8 cellular contexts compared by ENCODE assay signal in the genomic region with DNA sequence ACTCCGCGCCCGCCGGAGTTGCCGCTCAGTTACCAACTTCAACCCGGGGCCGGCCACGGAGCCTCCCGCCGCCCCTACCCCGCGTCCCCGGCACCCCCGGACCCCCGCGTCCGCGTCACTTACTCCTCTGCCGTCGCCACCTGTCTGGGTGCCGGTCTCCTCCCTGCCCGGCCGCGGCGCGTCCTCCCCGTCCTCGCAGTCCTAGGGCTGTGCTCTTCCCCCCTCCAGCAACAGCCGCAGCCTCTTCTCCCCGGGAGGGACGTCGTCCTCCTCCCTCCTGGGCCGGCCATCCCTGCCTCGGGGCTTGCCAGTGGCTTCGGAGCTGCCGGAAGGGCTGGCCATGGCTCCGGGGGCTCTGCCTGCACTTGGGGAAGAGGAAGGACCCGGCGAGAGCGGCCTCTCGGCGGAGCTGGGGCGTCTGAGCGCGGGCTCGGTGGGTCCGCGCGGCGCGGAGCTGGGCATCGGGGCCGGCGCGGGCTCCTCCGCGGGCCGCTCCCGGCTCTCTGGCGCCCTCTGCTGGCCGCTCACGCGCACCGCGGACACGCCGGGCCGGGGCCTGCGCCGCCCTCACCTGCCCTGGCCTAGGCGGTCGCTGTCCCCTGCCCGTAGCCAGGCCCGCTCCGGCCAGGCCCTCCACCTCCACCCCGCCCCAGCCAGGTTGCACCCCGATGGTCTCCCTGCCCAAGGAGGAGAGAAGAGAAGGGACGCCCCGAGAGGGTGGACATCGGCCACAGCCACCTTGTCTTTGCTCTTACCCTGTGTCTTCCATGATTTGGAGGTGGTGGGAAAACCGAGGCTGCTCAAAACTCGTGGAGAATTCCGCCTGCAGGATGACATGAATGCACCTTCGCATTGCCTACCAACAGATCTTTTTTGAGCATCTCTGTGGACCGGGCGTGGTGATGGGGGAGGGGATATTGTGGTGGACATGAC. TPM values are rescaled to one million over a fixed set of nuclear protein-coding genes. Genes with fewer than 3 reads are reported as not detected.
DNase-seq lines count a peak whose midpoint lies in the region; TF ChIP-seq lines count a peak whose summit lies in the region.
"Not testable (repeated sequence)": the region's sequence is repeated elsewhere in the genome, so short reads cannot be mapped to it uniquely, and the experiment has no call there.

No MANE protein-coding gene starts in this region.

- H3K4ac ChIP-seq in mesenchymal stem cell (ENCODE audit: low read depth in 1 of 2, low read length in 2 of 2): not testable (repeated sequence)

- not testable (repeated sequence) for H3K9me3 ChIP-seq in mesenchymal stem cell (ENCODE audit: control insufficient read depth, low read length)

- H3K23ac ChIP-seq in mesenchymal stem cell (ENCODE audit: low read length in 2 of 2): not testable (repeated sequence)

- H2BK12ac ChIP-seq in mesenchymal stem cell (ENCODE audit: low read length in 2 of 2): not testable (repeated sequence)

- not testable (repeated sequence) for H2AK5ac ChIP-seq in mesenchymal stem cell (ENCODE audit: low read length, severe bottlenecking)

- not testable (repeated sequence) for H3K27ac ChIP-seq in 22Rv1; mesenchymal stem cell (ENCODE audit: low read length, poor library complexity, severe bottlenecking)

- H3K79me1 ChIP-seq in mesenchymal stem cell (replicated peaks; ENCODE audit: low read length, poor library complexity, severe bottlenecking): not testable (repeated sequence)

- not testable (repeated sequence) for H2AFZ ChIP-seq in mesenchymal stem cell (ENCODE audit: low read depth, low read length)

- not testable (repeated sequence) for H2BK5ac ChIP-seq in mesenchymal stem cell (ENCODE audit: low read depth, low read length, poor library complexity, severe bottlenecking)

- 9% methylated on average over 29 of the region's 86 CpGs for WGBS in mesenchymal stem cell

- peak overlapping the region; percentile 49 for H3K9ac ChIP-seq in mesenchymal stem cell (ENCODE audit: low read length)

- H4K91ac ChIP-seq in mesenchymal stem cell (ENCODE audit: low read length): not testable (repeated sequence)

- not testable (repeated sequence) for H2BK15ac ChIP-seq in mesenchymal stem cell (ENCODE audit: low read depth, poor library complexity, severe bottlenecking)

- not testable (repeated sequence) for H3K14ac ChIP-seq in mesenchymal stem cell (ENCODE audit: low read length in 2 of 2)

- not testable (repeated sequence) for H2BK120ac ChIP-seq in mesenchymal stem cell (ENCODE audit: low read depth, low read length)

- H3K4me1 ChIP-seq in mesenchymal stem cell (ENCODE audit: control insufficient read depth, insufficient read depth, low read depth, low read length): not testable (repeated sequence)

- H3K36me3 ChIP-seq in mesenchymal stem cell (ENCODE audit: control insufficient read depth in 1 of 2, insufficient read depth in 2 of 2, low read depth in 1 of 2, low read length in 2 of 2): not testable (repeated sequence)

- not testable (repeated sequence) for H3K4me3 ChIP-seq in GM12865 (ENCODE audit: low read depth, low read length)
- peak overlapping the region; percentile 15 for H3K4me3 ChIP-seq in fibroblast of mammary gland (ENCODE audit: control insufficient read depth, low read depth, low read length)
- H3K4me3 ChIP-seq in mesenchymal stem cell (ENCODE audit: insufficient read depth in 1 of 2, low read depth in 1 of 2, low read length in 2 of 2): peak overlapping the region; percentile 46 to 68

- H3K18ac ChIP-seq in mesenchymal stem cell (ENCODE audit: low read depth in 1 of 2, low read length in 2 of 2): not testable (repeated sequence)

- DNase-seq in GM12865 (ENCODE audit: low read depth): peak; percentile 34
- DNase-seq in NCI-H1417 (lab: John Stamatoyannopoulos, UW): peak; percentile 57 to 81 (median 78)
- DNase-seq in T-helper 22 cell (ENCODE audit: low read depth): peak; percentile 19
- peak; percentile 20 to 69 (median 50) for DNase-seq in activated naive CD4-positive, alpha-beta T cell (lab: John Stamatoyannopoulos, UW)
- DNase-seq in fibroblast of mammary gland (ENCODE audit: low read depth): peak; percentile 3
- DNase-seq in mesenchymal stem cell: peak; percentile 30
- DNase-seq in stimulated activated CD4-positive, alpha-beta T cell treated with anti-CD3 and anti-CD28 coated beads, Interleukin-1b, Interleukin-23, amount 100 ng/mL, for 48 hours: peak; percentile 49

- H3K4me2 ChIP-seq in mesenchymal stem cell (ENCODE audit: low read length, poor library complexity, severe bottlenecking): peak overlapping the region; percentile 77

- TF ChIP-seq CTCF in 22Rv1 (IDR thresholded peaks at IDR 0.05): peak; percentile 92
- TF ChIP-seq CTCF in GM12865 (IDR thresholded peaks at IDR 0.05; ENCODE audit: insufficient read depth, low read depth, low read length, missing control alignments): peak; percentile 64
- TF ChIP-seq CTCF in fibroblast of mammary gland (conservative IDR thresholded peaks at IDR 0.05; ENCODE audit: control insufficient read depth, insufficient read depth, low read depth, low read length): peak; percentile 10

- H3K27me3 ChIP-seq in mesenchymal stem cell (ENCODE audit: control insufficient read depth in 1 of 2, insufficient read depth in 1 of 2, low read length in 2 of 2): peaks cover 25 to 39% of the 10 kb centered on the region in 2 experiments

- H4K8ac ChIP-seq in mesenchymal stem cell (ENCODE audit: low read length): not testable (repeated sequence)

RNA-seq across cellular contexts. Expression of a gene that starts 28.4 kb away (rescaled TPM):
- not detected for polyA plus RNA-seq in mesenchymal stem cell (2013, experiment 1 of 2)
- not detected for polyA plus RNA-seq in mesenchymal stem cell (2013, experiment 2 of 2)

Comparison
In these comparisons a context has a peak if more than half of its experiments do, and no peak if none do; other contexts are left out.
1. CTCF ChIP-seq: peak in every context shown above with its lines; median percentile 92 in 22Rv1; 64 in GM12865; 10 in fibroblast of mammary gland.
2. DNase-seq: peak in every context shown above with its lines; median percentile 78 in NCI-H1417; 50 in activated naive CD4-positive, alpha-beta T cell; 49 in stimulated activated CD4-positive, alpha-beta T cell treated with anti-CD3 and anti-CD28 coated beads, Interleukin-1b, Interleukin-23, amount 100 ng/mL, for 48 hours; 34 in GM12865; 30 in mesenchymal stem cell; 19 in T-helper 22 cell; 3 in fibroblast of mammary gland.